ENCODE assay signal across 26 cellular contexts in genomic region chr2:128076461-128077106, GRCh38.
"Had no signal": no experiment of that assay in that cellular context is flagged by ENCODE, and none has a peak within 500 bp of the region (broad histone marks: within the 10 kb centered on the region; RNA-seq: fewer than 3 reads in every experiment).

No MANE protein-coding gene starts in this region.

- H3K4me3 ChIP-seq: colonic mucosa, esophagus muscularis mucosa, lung, neural progenitor cell, smooth muscle cell, testis, tibial artery had no signal

- H2AFZ ChIP-seq: neural progenitor cell, parathyroid adenoma had no signal

- H3K36me3 ChIP-seq: colonic mucosa, esophagus muscularis mucosa, neural progenitor cell, tibial artery had no signal

- H3K9me3 ChIP-seq: colonic mucosa, esophagus muscularis mucosa, testis, tibial artery had no signal

- H3K4me1 ChIP-seq: colonic mucosa, esophagus muscularis mucosa, neural progenitor cell, parathyroid adenoma, testis, tibial artery had no signal

- H3K79me2 ChIP-seq: parathyroid adenoma had no signal

- H3K9ac ChIP-seq: neural progenitor cell, parathyroid adenoma had no signal

- H3K4me3 Mint-ChIP-seq: dendritic cell treated with granulocyte-macrophage colony-stimulating factor and Interleukin-4, amounts not matched to agents 40 ng/mL and 50 ng/mL, for 4 days; endodermal cell; nephron; neural progenitor cell; type B pancreatic cell had no signal

- H3K27me3 ChIP-seq: colonic mucosa, esophagus muscularis mucosa, neural progenitor cell, testis, tibial artery had no signal

- H3K27ac ChIP-seq: colonic mucosa, epithelial cell of prostate, esophagus muscularis mucosa, neural progenitor cell, parathyroid adenoma, testis, tibial artery had no signal

- ATAC-seq: left lobe of liver, sciatic nerve had no signal

- H3K9me3 Mint-ChIP-seq: dendritic cell treated with granulocyte-macrophage colony-stimulating factor and Interleukin-4, amounts not matched to agents 40 ng/mL and 50 ng/mL, for 4 days; neural progenitor cell had no signal

- DNase-seq: colonic mucosa; effector CD8-positive, alpha-beta T cell; endodermal cell; foreskin melanocyte; kidney; mesendoderm; stimulated activated CD4-positive, alpha-beta T cell treated with anti-CD3 and anti-CD28 coated beads, Interleukin-12 subunit alpha, Interleukin-12 subunit beta, amount 100 ng/mL, for 4 hours; stimulated activated CD4-positive, alpha-beta T cell treated with anti-CD3 and anti-CD28 coated beads, Interleukin-1b, Interleukin-23, amount 100 ng/mL, for 48 hours; stimulated activated CD4-positive, alpha-beta T cell treated with anti-CD3 and anti-CD28 coated beads, Interleukin-4, amount 100 ng/mL, for 1 hour; stimulated activated CD8-positive, alpha-beta memory T cell treated with anti-CD3 and anti-CD28 coated beads, Interleukin-4, amount 100 ng/mL, for 48 hours; stimulated activated naive CD4-positive, alpha-beta T cell treated with Interleukin-2 at 50 U/mL for 16 hours; substantia nigra; testis; tibial artery had no signal

- H3K4me1 Mint-ChIP-seq: endodermal cell, nephron, neural progenitor cell had no signal

- H3K27me3 Mint-ChIP-seq: progenitor cell of endocrine pancreas had no signal

- FAIRE-seq: kidney had no signal

- H3K4me2 ChIP-seq: neural progenitor cell, smooth muscle cell had no signal

- H3K36me3 Mint-ChIP-seq: neural progenitor cell, type B pancreatic cell had no signal

- H3K27ac Mint-ChIP-seq: dendritic cell treated with granulocyte-macrophage colony-stimulating factor and Interleukin-4, amounts not matched to agents 40 ng/mL and 50 ng/mL, for 4 days; endodermal cell; nephron; neural progenitor cell; progenitor cell of endocrine pancreas; type B pancreatic cell had no signal
